Comparison of ENCODE assay signal across 12 cellular contexts in the genomic region with DNA sequence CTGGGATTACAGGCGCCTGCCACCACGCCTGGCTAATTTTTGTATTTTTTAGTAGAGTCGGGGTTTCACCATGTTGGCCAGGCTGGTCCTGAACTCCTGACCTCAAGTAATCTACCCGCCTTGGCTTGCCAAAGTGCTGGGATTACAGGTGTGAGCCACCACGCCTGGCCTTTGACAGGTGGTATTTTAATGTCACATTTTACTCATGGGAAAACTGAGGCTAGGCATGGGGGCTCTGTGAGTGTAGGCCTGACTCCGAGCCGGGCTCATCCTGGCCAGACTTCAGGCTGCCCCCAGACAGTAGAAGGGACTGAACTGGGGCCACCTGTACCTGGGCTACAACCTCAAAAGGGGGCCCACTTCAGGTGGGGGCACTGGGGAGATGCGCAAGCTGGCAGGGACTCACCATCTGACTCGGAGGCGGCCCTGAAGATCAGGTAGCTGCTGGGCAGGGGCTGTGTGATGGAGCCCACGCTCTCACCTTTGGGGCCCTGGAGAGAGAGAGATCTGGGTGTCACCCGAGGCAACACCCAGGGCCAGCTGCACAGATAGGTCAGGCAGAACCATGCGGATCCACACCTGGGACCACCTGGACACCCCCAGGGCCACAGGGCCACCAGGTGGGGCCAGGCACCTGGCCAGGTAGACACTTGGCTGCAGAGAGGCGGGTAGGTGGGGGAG.
"Had no signal": no experiment of that assay in that cellular context is flagged by ENCODE, and none has a peak within 500 bp of the region (broad histone marks: within the 10 kb centered on the region; RNA-seq: fewer than 3 reads in every experiment).

No MANE protein-coding gene starts in this region.

- H3K4me1 ChIP-seq: SJCRH30 had no signal

- H3K27ac Mint-ChIP-seq: activated CD4-positive, alpha-beta memory T cell treated with anti-CD3 and anti-CD28 coated beads for 36 hours; nephron; stimulated activated memory B cell treated with anti-CD40 and anti-IgM and Interleukin-4, amounts not matched to agents 10 μg/mL and 1 μg/mL and 100 μg/mL, for 72 hours had no signal

- H3K27me3 ChIP-seq: gastrocnemius medialis, hepatocyte, SJCRH30 had no signal

- H3K4me3 Mint-ChIP-seq: activated CD4-positive, alpha-beta memory T cell treated with anti-CD3 and anti-CD28 coated beads for 36 hours; nephron; stimulated activated memory B cell treated with anti-CD40 and anti-IgM and Interleukin-4, amounts not matched to agents 10 μg/mL and 1 μg/mL and 100 μg/mL, for 72 hours had no signal

- H3K9me3 ChIP-seq: gastrocnemius medialis had no signal

- DNase-seq: activated CD4-positive, alpha-beta memory T cell treated with anti-CD3 and anti-CD28 coated beads for 36 hours; activated naive CD4-positive, alpha-beta T cell treated with Interleukin-2 at 50 U/mL for 16 hours; caudate nucleus; cortex of kidney; effector CD8-positive, alpha-beta T cell; kidney glomerular epithelial cell; occipital lobe; SJCRH30 had no signal

- H3K36me3 ChIP-seq: SJCRH30 had no signal

- H3K27ac ChIP-seq: gastrocnemius medialis, hepatocyte, SJCRH30 had no signal

- ATAC-seq: gastrocnemius medialis; stimulated activated memory B cell treated with anti-CD40 and anti-IgM and Interleukin-4, amounts not matched to agents 10 μg/mL and 1 μg/mL and 100 μg/mL, for 72 hours had no signal

- H3K4me3 ChIP-seq: gastrocnemius medialis, hepatocyte, SJCRH30 had no signal

- H3K36me3 Mint-ChIP-seq: stimulated activated memory B cell treated with anti-CD40 and anti-IgM and Interleukin-4, amounts not matched to agents 10 μg/mL and 1 μg/mL and 100 μg/mL, for 72 hours had no signal

- H3K4me1 Mint-ChIP-seq: nephron; stimulated activated memory B cell treated with anti-CD40 and anti-IgM and Interleukin-4, amounts not matched to agents 10 μg/mL and 1 μg/mL and 100 μg/mL, for 72 hours had no signal
